In the genomic region with DNA sequence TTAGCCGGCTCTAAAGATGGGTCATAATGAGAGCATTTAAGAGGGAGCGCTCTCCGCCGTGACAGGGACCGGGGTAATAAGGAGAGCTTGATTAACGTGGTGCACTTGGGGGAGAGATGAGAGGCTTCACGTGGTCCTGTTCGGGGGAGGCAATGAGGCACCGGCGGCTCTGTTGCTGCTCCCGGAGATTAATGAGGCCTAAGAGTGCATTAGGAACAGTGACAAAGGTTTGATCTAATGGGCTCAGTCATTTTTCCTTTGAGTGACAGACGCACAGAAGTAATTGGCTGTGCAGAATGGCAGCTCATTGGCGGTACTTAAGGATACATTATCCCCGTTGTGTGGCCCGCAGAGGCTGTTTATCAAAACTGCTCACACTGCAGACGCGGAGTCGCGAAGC, we compare ENCODE assay signal across 16 cellular contexts.
"Had no signal": no experiment of that assay in that cellular context is flagged by ENCODE, and none has a peak within 500 bp of the region (broad histone marks: within the 10 kb centered on the region; RNA-seq: fewer than 3 reads in every experiment).

No MANE protein-coding gene starts in this region.

- H3K36me3 Mint-ChIP-seq: memory B cell had no signal

- H3K36me3 ChIP-seq: colonic mucosa, ovary had no signal

- H3K27me3 ChIP-seq: ascending aorta, colonic mucosa, foreskin keratinocyte, heart right ventricle, left lung, ovary, testis had no signal

- H3K4me3 ChIP-seq: ascending aorta, colonic mucosa, heart right ventricle, left lung, ovary, testis had no signal

- ATAC-seq: activated CD8-positive, alpha-beta T cell treated with anti-CD3 and anti-CD28 coated beads, Interleukin-2, amount 10 ng/mL, durations not matched to agents 7 days and 5 days; foreskin keratinocyte; heart right ventricle; left lung; stimulated activated naive CD8-positive, alpha-beta T cell treated with anti-CD3 and anti-CD28 coated beads, Interleukin-15, amount 100 ng/mL, for 72 hours had no signal

- H3K4me1 Mint-ChIP-seq: memory B cell; nephron; stimulated activated naive CD8-positive, alpha-beta T cell treated with anti-CD3 and anti-CD28 coated beads, Interleukin-15, amount 100 ng/mL, for 72 hours had no signal

- H3K9me3 ChIP-seq: ascending aorta, colonic mucosa, left lung, ovary, testis had no signal

- H3K4me3 Mint-ChIP-seq: activated CD8-positive, alpha-beta T cell treated with anti-CD3 and anti-CD28 coated beads, Interleukin-2, amount 10 ng/mL, durations not matched to agents 7 days and 5 days; memory B cell; nephron; stimulated activated naive CD8-positive, alpha-beta T cell treated with anti-CD3 and anti-CD28 coated beads, Interleukin-15, amount 100 ng/mL, for 72 hours had no signal

- DNase-seq: activated CD4-positive, alpha-beta T cell treated with anti-CD3 and anti-CD28 coated beads for 48 hours; activated CD8-positive, alpha-beta memory T cell treated with anti-CD3 and anti-CD28 coated beads, Interleukin-2, amount 50 U/mL, for 48 hours; activated CD8-positive, alpha-beta T cell treated with anti-CD3 and anti-CD28 coated beads, Interleukin-2, amount 10 ng/mL, durations not matched to agents 7 days and 5 days; colonic mucosa; foreskin keratinocyte; heart right ventricle; islet precursor cell; left lung; ovary; stimulated activated CD4-positive, alpha-beta T cell treated with anti-CD3 and anti-CD28 coated beads, Interleukin-4, amount 100 ng/mL, for 1 hour; stimulated activated naive CD8-positive, alpha-beta T cell treated with anti-CD3 and anti-CD28 coated beads, Interleukin-15, amount 100 ng/mL, for 72 hours; T1000; testis had no signal

- H3K27ac Mint-ChIP-seq: activated CD8-positive, alpha-beta T cell treated with anti-CD3 and anti-CD28 coated beads, Interleukin-2, amount 10 ng/mL, durations not matched to agents 7 days and 5 days; memory B cell; nephron; stimulated activated naive CD8-positive, alpha-beta T cell treated with anti-CD3 and anti-CD28 coated beads, Interleukin-15, amount 100 ng/mL, for 72 hours had no signal

- H3K4me1 ChIP-seq: ascending aorta, colonic mucosa, foreskin keratinocyte, heart right ventricle, left lung, testis had no signal

- H3K27ac ChIP-seq: ascending aorta, colonic mucosa, foreskin keratinocyte, heart right ventricle, left lung, ovary, testis had no signal
